Comparison of ENCODE assay signal across 18 cellular contexts in the genomic region with DNA sequence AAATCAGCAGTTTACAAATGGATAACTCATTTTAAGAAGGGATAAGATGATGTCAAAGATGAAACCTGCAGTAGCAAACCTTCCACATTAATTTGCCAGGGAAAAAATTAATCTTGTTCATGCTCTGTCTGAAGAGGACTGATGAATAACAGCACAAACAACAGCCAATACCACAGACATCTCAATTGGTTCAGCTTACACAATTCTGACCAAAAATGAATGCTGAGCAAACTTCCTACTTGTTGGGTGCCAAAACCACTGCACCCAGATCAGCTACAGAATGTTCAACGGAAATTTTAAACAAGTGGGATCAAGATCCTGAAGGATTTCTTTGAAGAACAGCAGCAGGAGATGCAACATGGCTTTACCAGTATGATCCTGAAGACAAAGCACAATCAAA.
"Had no signal": no experiment of that assay in that cellular context is flagged by ENCODE, and none has a peak within 500 bp of the region (broad histone marks: within the 10 kb centered on the region; RNA-seq: fewer than 3 reads in every experiment).

No MANE protein-coding gene starts in this region.

- H3K4me1 ChIP-seq: body of pancreas, parathyroid adenoma had no signal

- H3K9ac ChIP-seq: parathyroid adenoma had no signal

- H3K27me3 Mint-ChIP-seq: activated naive CD4-positive, alpha-beta T cell treated with anti-CD3 and anti-CD28 coated beads, Interleukin-2, amount 10 ng/mL, durations not matched to agents 7 days and 5 days; dendritic cell treated with granulocyte-macrophage colony-stimulating factor and Interleukin-4, amounts not matched to agents 40 ng/mL and 50 ng/mL, for 4 days had no signal

- H3K27me3 ChIP-seq: body of pancreas, upper lobe of left lung had no signal

- ATAC-seq: activated CD8-positive, alpha-beta memory T cell treated with anti-CD3 and anti-CD28 coated beads, Interleukin-2, amount 10 ng/mL, durations not matched to agents 7 days and 5 days; body of pancreas; left lobe of liver; naive thymus-derived CD4-positive, alpha-beta T cell had no signal

- H3K9me3 ChIP-seq: body of pancreas, upper lobe of left lung had no signal

- H3K9me3 Mint-ChIP-seq: activated naive CD4-positive, alpha-beta T cell treated with anti-CD3 and anti-CD28 coated beads, Interleukin-2, amount 10 ng/mL, durations not matched to agents 7 days and 5 days; central memory CD8-positive, alpha-beta T cell; dendritic cell treated with granulocyte-macrophage colony-stimulating factor and Interleukin-4, amounts not matched to agents 40 ng/mL and 50 ng/mL, for 4 days had no signal

- H3K4me3 Mint-ChIP-seq: activated CD8-positive, alpha-beta memory T cell treated with anti-CD3 and anti-CD28 coated beads, Interleukin-2, amount 10 ng/mL, durations not matched to agents 7 days and 5 days; activated naive CD4-positive, alpha-beta T cell treated with anti-CD3 and anti-CD28 coated beads, Interleukin-2, amount 10 ng/mL, durations not matched to agents 7 days and 5 days; central memory CD8-positive, alpha-beta T cell; dendritic cell treated with granulocyte-macrophage colony-stimulating factor and Interleukin-4, amounts not matched to agents 40 ng/mL and 50 ng/mL, for 4 days; naive thymus-derived CD4-positive, alpha-beta T cell had no signal

- DNase-seq: activated CD4-positive, alpha-beta T cell treated with anti-CD3 and anti-CD28 coated beads for 1 hour; activated CD4-positive, alpha-beta T cell treated with anti-CD3 and anti-CD28 coated beads, Interleukin-2, amount 50 U/mL, for 4 hours; activated CD8-positive, alpha-beta memory T cell treated with anti-CD3 and anti-CD28 coated beads, Interleukin-2, amount 10 ng/mL, durations not matched to agents 7 days and 5 days; activated naive CD4-positive, alpha-beta T cell treated with anti-CD3 and anti-CD28 coated beads, Interleukin-2, amount 10 ng/mL, durations not matched to agents 7 days and 5 days; activated T-cell treated with anti-CD3 and anti-CD28 coated beads, Interleukin-2, amount 50 U/mL, for 1 hour; body of pancreas; effector memory CD4-positive, alpha-beta T cell; mammary epithelial cell; naive thymus-derived CD4-positive, alpha-beta T cell; stimulated activated CD4-positive, alpha-beta T cell treated with anti-CD3 and anti-CD28 coated beads, Interleukin-4, amount 100 ng/mL, for 1 hour; stimulated activated naive CD4-positive, alpha-beta T cell treated with Interleukin-2 at 50 U/mL for 16 hours; upper lobe of left lung had no signal

- H3K36me3 Mint-ChIP-seq: activated CD8-positive, alpha-beta memory T cell treated with anti-CD3 and anti-CD28 coated beads, Interleukin-2, amount 10 ng/mL, durations not matched to agents 7 days and 5 days; activated naive CD4-positive, alpha-beta T cell treated with anti-CD3 and anti-CD28 coated beads, Interleukin-2, amount 10 ng/mL, durations not matched to agents 7 days and 5 days had no signal

- H2AFZ ChIP-seq: parathyroid adenoma had no signal

- FAIRE-seq: keratinocyte had no signal

- H3K27ac Mint-ChIP-seq: activated CD8-positive, alpha-beta memory T cell treated with anti-CD3 and anti-CD28 coated beads, Interleukin-2, amount 10 ng/mL, durations not matched to agents 7 days and 5 days; activated naive CD4-positive, alpha-beta T cell treated with anti-CD3 and anti-CD28 coated beads, Interleukin-2, amount 10 ng/mL, durations not matched to agents 7 days and 5 days; dendritic cell treated with granulocyte-macrophage colony-stimulating factor and Interleukin-4, amounts not matched to agents 40 ng/mL and 50 ng/mL, for 4 days; naive thymus-derived CD4-positive, alpha-beta T cell had no signal

- H3K4me3 ChIP-seq: body of pancreas, upper lobe of left lung had no signal

- H3K27ac ChIP-seq: body of pancreas, parathyroid adenoma, upper lobe of left lung, VCaP had no signal

- H3K4me1 Mint-ChIP-seq: activated CD8-positive, alpha-beta memory T cell treated with anti-CD3 and anti-CD28 coated beads, Interleukin-2, amount 10 ng/mL, durations not matched to agents 7 days and 5 days; activated naive CD4-positive, alpha-beta T cell treated with anti-CD3 and anti-CD28 coated beads, Interleukin-2, amount 10 ng/mL, durations not matched to agents 7 days and 5 days; central memory CD8-positive, alpha-beta T cell had no signal

- H3K79me2 ChIP-seq: parathyroid adenoma had no signal
